20 cellular contexts compared by ENCODE assay signal in genomic region chr3:96017556-96017955, GRCh38.
DNase-seq lines count a peak whose midpoint lies in the region; ATAC-seq and TF ChIP-seq lines count a peak whose summit lies in the region.
"Had no signal": no experiment of that assay in that cellular context is flagged by ENCODE, and none has a peak within 500 bp of the region (broad histone marks: within the 10 kb centered on the region; RNA-seq: fewer than 3 reads in every experiment).

No MANE protein-coding gene starts in this region.

- H3K27ac ChIP-seq in temporal lobe (ENCODE audit: low read depth, low read length) = peak overlapping the region; percentile 18
- no peak overlapping the region for H3K27ac ChIP-seq in upper lobe of left lung
- H3K27ac ChIP-seq: C4-2B had no signal

- in situ Hi-C loops in SK-MEL-5 (cut with HindIII; ENCODE audit: low pct_unique_long_range_greater_than_20kb, low sequenced_read_pairs) = no loop called here

- H3K4me3 ChIP-seq in upper lobe of left lung = no peak overlapping the region
- H3K4me3 ChIP-seq: GM23338 had no signal

- no peak overlapping the region for H3K27ac Mint-ChIP-seq in activated CD8-positive, alpha-beta T cell treated with anti-CD3 and anti-CD28 coated beads for 36 hours
- H3K27ac Mint-ChIP-seq: CD4-positive, alpha-beta T cell; GM23338; HFFc6; IgD-negative memory B cell had no signal

- no peaks in the 10 kb centered on the region for H3K4me1 ChIP-seq in upper lobe of left lung

- intact Hi-C loops in activated CD8-positive, alpha-beta T cell treated with anti-CD3 and anti-CD28 coated beads for 36 hours (cut with micrococcal nuclease) = no loop called here

- no peaks in the 10 kb centered on the region for H3K27me3 Mint-ChIP-seq in activated CD8-positive, alpha-beta T cell treated with anti-CD3 and anti-CD28 coated beads for 36 hours
- H3K27me3 Mint-ChIP-seq: CD4-positive, alpha-beta T cell; IgD-negative memory B cell had no signal

- H3K36me3 Mint-ChIP-seq in activated CD8-positive, alpha-beta T cell treated with anti-CD3 and anti-CD28 coated beads for 36 hours (ENCODE audit: low read depth) = no peaks in the 10 kb centered on the region
- H3K36me3 Mint-ChIP-seq: IgD-negative memory B cell had no signal

- H3K4me3 Mint-ChIP-seq in activated CD8-positive, alpha-beta T cell treated with anti-CD3 and anti-CD28 coated beads for 36 hours = no peak overlapping the region
- H3K4me3 Mint-ChIP-seq: CD4-positive, alpha-beta T cell; GM23338; HFFc6; IgD-negative memory B cell had no signal

- no peak for ATAC-seq in activated CD8-positive, alpha-beta T cell treated with anti-CD3 and anti-CD28 coated beads for 36 hours
- ATAC-seq in upper lobe of left lung (ENCODE audit: low FRiP score in 2 of 2) = no peak
- no peak for ATAC-seq in GM21360 (IDR thresholded peaks at IDR 0.05; ENCODE audit: unreplicated experiment)
- ATAC-seq: GM23338, HCT116 had no signal

- no peaks in the 10 kb centered on the region for H3K4me1 Mint-ChIP-seq in activated CD8-positive, alpha-beta T cell treated with anti-CD3 and anti-CD28 coated beads for 36 hours (ENCODE audit: low read depth)
- H3K4me1 Mint-ChIP-seq: GM23338, IgD-negative memory B cell had no signal

- WGBS in upper lobe of left lung, 2 donors = 71 to 87% methylated on average over 3 of the region's 3 CpGs

- POLR2A ChIA-PET in activated CD8-positive, alpha-beta T cell treated with anti-CD3 and anti-CD28 coated beads for 36 hours (lab: Charles Lee) = no interaction called here

- no peak for TF ChIP-seq POLR2A in upper lobe of left lung (IDR thresholded peaks at IDR 0.05)

- no peaks in the 10 kb centered on the region for H3K36me3 ChIP-seq in upper lobe of left lung

- no peaks in the 10 kb centered on the region for H3K27me3 ChIP-seq in upper lobe of left lung

- H3K9me3 Mint-ChIP-seq in activated CD8-positive, alpha-beta T cell treated with anti-CD3 and anti-CD28 coated beads for 36 hours = peaks cover 3% of the 10 kb centered on the region
- H3K9me3 Mint-ChIP-seq: CD4-positive, alpha-beta T cell; GM23338; HFFc6 had no signal

- CTCF ChIA-PET in activated CD8-positive, alpha-beta T cell treated with anti-CD3 and anti-CD28 coated beads for 36 hours (lab: Charles Lee) = no interaction called here

- DNase-seq in SK-MEL-5 (ENCODE audit: low read depth, low spot score) = peak; percentile 92
- peak; percentile 29 for DNase-seq in inferior parietal cortex (ENCODE audit: extremely low spot score)
- peak; percentile 92 for DNase-seq in pons (ENCODE audit: low spot score)
- DNase-seq in DMS153 treated with DMSO at 0.1 percent for 48 hours (lab: John Stamatoyannopoulos, UW; ENCODE audit: unreplicated experiment) = no peak
- DNase-seq in activated CD8-positive, alpha-beta T cell treated with anti-CD3 and anti-CD28 coated beads for 36 hours = no peak
- DNase-seq in upper lobe of left lung = no peak
- DNase-seq: ACHN; CD4-positive, alpha-beta T cell; DMS153; DMS79 treated with DMSO at 0.1 percent for 48 hours; GF-D8; H7; HFFc6; KBM-7 had no signal

- no peak for TF ChIP-seq CTCF in activated CD8-positive, alpha-beta T cell treated with anti-CD3 and anti-CD28 coated beads for 36 hours (IDR thresholded peaks at IDR 0.05)
- TF ChIP-seq CTCF in upper lobe of left lung (IDR thresholded peaks at IDR 0.05) = no peak

- H3K9me3 ChIP-seq in upper lobe of left lung = no peaks in the 10 kb centered on the region

- no peak for TF ChIP-seq EP300 in upper lobe of left lung (IDR thresholded peaks at IDR 0.05)

Comparison
In these comparisons a context has a peak if more than half of its experiments do, and no peak if none do; other contexts are left out.
1. DNase-seq: peak in SK-MEL-5 (single experiment), inferior parietal cortex (single experiment) and pons (single experiment); none in DMS153 treated with DMSO at 0.1 percent for 48 hours (single experiment), activated CD8-positive, alpha-beta T cell treated with anti-CD3 and anti-CD28 coated beads for 36 hours (single experiment) and upper lobe of left lung (0 of 2).